Comparison of ENCODE assay signal across 8 cellular contexts in the genomic region with DNA sequence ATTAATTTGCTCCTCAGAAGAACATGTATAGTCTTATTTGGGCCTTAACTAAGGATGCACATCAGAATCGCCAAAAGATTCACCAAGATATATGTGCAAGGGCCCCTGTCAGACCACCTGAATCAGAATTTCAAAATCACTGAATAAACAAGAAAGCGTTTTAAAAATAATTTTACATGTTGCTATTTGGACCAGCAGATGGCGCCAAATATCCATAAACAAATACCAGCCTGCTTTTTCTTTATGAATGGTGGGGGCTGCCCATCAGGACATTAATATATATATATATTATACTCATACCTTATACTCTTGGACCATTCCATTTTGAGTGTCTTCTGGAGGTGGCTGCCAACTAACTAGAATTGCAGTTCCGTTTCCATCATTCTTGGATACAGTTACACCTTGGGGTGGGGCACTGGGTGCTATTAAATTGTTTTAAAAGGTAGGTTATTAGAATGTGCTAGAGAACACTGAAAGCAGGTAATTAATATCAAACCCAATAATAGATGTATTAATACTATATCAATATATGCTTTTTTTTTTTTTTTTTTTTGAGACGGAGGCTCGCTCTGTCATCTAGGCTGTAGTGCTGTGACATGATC.
DNase-seq lines count a peak whose midpoint lies in the region; ATAC-seq and TF ChIP-seq lines count a peak whose summit lies in the region.

No MANE protein-coding gene starts in this region.

- H3K4me1 ChIP-seq in RWPE2 (ENCODE audit: insufficient read depth, poor library complexity, severe bottlenecking): no peaks in the 10 kb centered on the region
- H3K4me1 ChIP-seq in fibroblast of lung (ENCODE audit: control insufficient read depth, extremely low read depth, insufficient read depth, low read length): no peaks in the 10 kb centered on the region

- DNase-seq in DMS 273 (lab: John Stamatoyannopoulos, UW; ENCODE audit: unreplicated experiment): peak; percentile 68
- DNase-seq in DMS 273 treated with DMSO at 0.1 percent for 48 hours (lab: John Stamatoyannopoulos, UW): no peak
- DNase-seq in GM20000 (ENCODE audit: low spot score): peak; percentile 7
- no peak for DNase-seq in RWPE2 (ENCODE audit: low spot score)
- peak; percentile 35 to 67 for DNase-seq in fibroblast of lung (ENCODE audit: low read depth in 2 of 2)
- DNase-seq in putamen (ENCODE audit: low spot score): peak; percentile 45

- no peaks in the 10 kb centered on the region for H3K9me3 ChIP-seq in RWPE2 (ENCODE audit: severe bottlenecking)
- H3K9me3 ChIP-seq in fibroblast of lung (ENCODE audit: control insufficient read depth, insufficient read depth, low read depth, low read length): no peaks in the 10 kb centered on the region

- H3K36me3 ChIP-seq in RWPE2 (ENCODE audit: low read depth) (no peaks in the 10 kb centered on the region), fibroblast of lung (ENCODE audit: control insufficient read depth, insufficient read depth, low read length) (no peaks in the 10 kb centered on the region)

- H3K4me2 ChIP-seq in fibroblast of lung (ENCODE audit: extremely low read depth, insufficient read depth, low read length): no peak overlapping the region

- no peak overlapping the region for H3K9ac ChIP-seq in fibroblast of lung (ENCODE audit: insufficient read depth, low read length)

- no peaks in the 10 kb centered on the region for H4K20me1 ChIP-seq in fibroblast of lung (ENCODE audit: control insufficient read depth, extremely low read depth, insufficient read depth, low read length)

- ATAC-seq in RWPE2 (ENCODE audit: low read depth): no peak
- ATAC-seq in HG02852 (IDR thresholded peaks at IDR 0.05; ENCODE audit: unreplicated experiment): no peak
- ATAC-seq in GM21576 (IDR thresholded peaks at IDR 0.05; ENCODE audit: unreplicated experiment): no peak

- H2AFZ ChIP-seq in fibroblast of lung (ENCODE audit: low read length): no peak overlapping the region

- H3K79me2 ChIP-seq in fibroblast of lung (ENCODE audit: control insufficient read depth, insufficient read depth, low read length): no peaks in the 10 kb centered on the region

- no peak for TF ChIP-seq CTCF in GM20000 (IDR thresholded peaks at IDR 0.05; ENCODE audit: extremely low read depth, missing control alignments)
- TF ChIP-seq CTCF in RWPE2 (IDR thresholded peaks at IDR 0.05; ENCODE audit: poor library complexity, severe bottlenecking): peak; percentile 80
- peak; percentile 47 to 61 for TF ChIP-seq CTCF in fibroblast of lung (conservative IDR thresholded peaks at IDR 0.05 in 1 of 2, IDR thresholded peaks at IDR 0.05 in 1 of 2; ENCODE audit: low read depth in 1 of 2, low read length in 2 of 2)

- H3K27ac ChIP-seq in RWPE2 (ENCODE audit: poor library complexity, severe bottlenecking) (no peak overlapping the region), fibroblast of lung (ENCODE audit: insufficient read depth, low read length) (no peak overlapping the region)

- H3K27me3 ChIP-seq in RWPE2 (ENCODE audit: insufficient read depth, poor library complexity, severe bottlenecking): no peaks in the 10 kb centered on the region
- no peaks in the 10 kb centered on the region for H3K27me3 ChIP-seq in fibroblast of lung (ENCODE audit: control insufficient read depth, insufficient read depth, low read length)

- H3K4me3 ChIP-seq in RWPE2 (ENCODE audit: severe bottlenecking): no peak overlapping the region
- no peak overlapping the region for H3K4me3 ChIP-seq in fibroblast of lung (replicated peaks in 1 of 4; ENCODE audit: control extremely low read depth in 1 of 4, insufficient read depth in 1 of 4, low read depth in 3 of 4, low read length in 4 of 4)

Comparison
In these comparisons a context has a peak if more than half of its experiments do, and no peak if none do; other contexts are left out.
1. DNase-seq: peak in DMS 273 (single experiment), GM20000 (single experiment), fibroblast of lung (2 of 2) and putamen (single experiment); none in DMS 273 treated with DMSO at 0.1 percent for 48 hours (single experiment) and RWPE2 (single experiment).